8 cellular contexts compared by ENCODE assay signal in the genomic region with DNA sequence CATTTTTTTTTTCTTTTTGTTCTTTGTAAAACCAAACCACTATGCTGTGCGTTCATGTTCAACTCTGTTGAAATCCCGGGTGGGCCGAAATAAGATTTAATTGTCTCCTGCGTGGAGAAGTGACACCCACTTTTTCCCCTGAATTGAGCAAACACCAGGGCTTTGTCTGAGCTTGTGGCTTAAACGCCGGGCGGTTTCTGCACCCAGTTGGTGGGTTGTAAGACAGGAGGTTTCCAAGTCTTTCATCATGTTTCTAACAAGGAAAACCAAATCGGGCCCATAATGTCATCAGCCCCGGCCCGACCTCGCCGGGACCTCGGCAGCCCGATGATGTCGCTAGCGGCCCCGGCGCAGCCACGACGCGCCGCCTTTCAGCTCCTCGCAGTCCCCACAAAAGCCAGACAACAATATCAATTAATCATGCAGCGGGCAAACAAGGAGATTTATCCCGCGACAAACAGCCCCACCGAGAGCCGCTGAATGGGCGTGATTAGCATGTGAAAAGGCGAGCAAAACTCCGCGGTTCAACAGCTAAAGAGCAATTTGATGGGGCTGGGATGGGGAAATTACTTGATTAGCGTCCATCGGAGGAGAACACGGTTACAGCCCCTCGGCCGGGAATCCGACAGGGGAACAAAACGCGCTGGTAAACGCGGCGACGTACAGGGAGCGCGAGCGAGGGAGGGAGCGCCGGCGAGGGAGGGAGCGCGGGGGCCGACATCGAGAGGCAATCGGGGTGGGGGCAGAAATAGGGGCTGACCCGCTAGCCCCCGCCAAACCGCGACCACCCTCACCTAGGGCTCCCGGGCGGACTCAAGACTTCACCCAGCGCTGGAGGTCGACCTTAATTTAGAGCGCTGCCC. TPM values are rescaled to one million over a fixed set of nuclear protein-coding genes. Genes with fewer than 3 reads are reported as not detected.
DNase-seq lines count a peak whose midpoint lies in the region; ATAC-seq and TF ChIP-seq lines count a peak whose summit lies in the region.

No MANE protein-coding gene starts in this region.

- no peak for TF ChIP-seq RAD21 in liver (IDR thresholded peaks at IDR 0.05)

- no peaks in the 10 kb centered on the region for H3K9me3 ChIP-seq in liver (ENCODE audit: control insufficient read depth in 4 of 4, low read length in 3 of 4)

- H3K27ac ChIP-seq in liver (ENCODE audit: low read depth in 1 of 2, low read length in 2 of 2): no peak overlapping the region

- H3K9ac ChIP-seq in liver (ENCODE audit: low read depth in 1 of 2, low read length in 2 of 2): no peak overlapping the region

- DNase-seq in GM12864 (ENCODE audit: low read depth): no peak
- peak; percentile 40 for DNase-seq in NCI-H146 treated with DMSO at 0.1 percent for 48 hours (lab: John Stamatoyannopoulos, UW; ENCODE audit: unreplicated experiment)
- peak; percentile 50 for DNase-seq in superior temporal gyrus (ENCODE audit: extremely low spot score)
- no peak for DNase-seq in kidney tubule cell (ENCODE audit: low spot score)
- DNase-seq in NCI-H1048 (lab: John Stamatoyannopoulos, UW): no peak

- H3K4me1 Mint-ChIP-seq in activated naive CD8-positive, alpha-beta T cell (ENCODE audit: low read depth): peaks cover 37% of the 10 kb centered on the region

- peaks cover 55% of the 10 kb centered on the region for H3K27me3 Mint-ChIP-seq in activated naive CD8-positive, alpha-beta T cell

- peak overlapping the region; percentile 91 for H3K4me3 Mint-ChIP-seq in activated naive CD8-positive, alpha-beta T cell

- H3K4me3 ChIP-seq in GM12864 (ENCODE audit: low read depth, low read length) (peak overlapping the region; percentile 56), liver (ENCODE audit: low read depth in 1 of 3, low read length in 3 of 3) (peak overlapping the region in 2 of 3 donors; percentile 47 to 69)

- WGBS in liver: 5% methylated on average over 64 of the region's 64 CpGs

- H3K36me3 Mint-ChIP-seq in activated naive CD8-positive, alpha-beta T cell: no peaks in the 10 kb centered on the region

- H3K9me3 Mint-ChIP-seq in activated naive CD8-positive, alpha-beta T cell (ENCODE audit: low read depth): no peaks in the 10 kb centered on the region

- H3K27ac Mint-ChIP-seq in activated naive CD8-positive, alpha-beta T cell: peak overlapping the region; percentile 66

- TF ChIP-seq CTCF in GM12864 (IDR thresholded peaks at IDR 0.05; ENCODE audit: low read depth, low read length, missing control alignments) (no peak), liver (IDR thresholded peaks at IDR 0.05; ENCODE audit: low read depth, low read length, missing input control) (no peak)

- peaks cover 8 to 24% (median 16%) of the 10 kb centered on the region in 4 donors for H3K27me3 ChIP-seq in liver (ENCODE audit: control insufficient read depth in 4 of 4, insufficient read depth in 4 of 4, low read length in 3 of 4)

- peaks cover 9 to 34% (median 22%) of the 10 kb centered on the region in 4 donors for H3K4me1 ChIP-seq in liver (ENCODE audit: control insufficient read depth in 4 of 4, insufficient read depth in 4 of 4, low read length in 3 of 4)

- no peaks in the 10 kb centered on the region for H3K36me3 ChIP-seq in liver (ENCODE audit: control insufficient read depth in 4 of 4, insufficient read depth in 3 of 4, low read depth in 1 of 4, low read length in 3 of 4)

- ATAC-seq in HG02885 (IDR thresholded peaks at IDR 0.05; ENCODE audit: poor library complexity, unreplicated experiment): no peak

TF ChIP-seq in liver, 16 proteins besides CTCF, POLR2A, EP300 and RAD21:
- TF ChIP-seq, protein P1, sequence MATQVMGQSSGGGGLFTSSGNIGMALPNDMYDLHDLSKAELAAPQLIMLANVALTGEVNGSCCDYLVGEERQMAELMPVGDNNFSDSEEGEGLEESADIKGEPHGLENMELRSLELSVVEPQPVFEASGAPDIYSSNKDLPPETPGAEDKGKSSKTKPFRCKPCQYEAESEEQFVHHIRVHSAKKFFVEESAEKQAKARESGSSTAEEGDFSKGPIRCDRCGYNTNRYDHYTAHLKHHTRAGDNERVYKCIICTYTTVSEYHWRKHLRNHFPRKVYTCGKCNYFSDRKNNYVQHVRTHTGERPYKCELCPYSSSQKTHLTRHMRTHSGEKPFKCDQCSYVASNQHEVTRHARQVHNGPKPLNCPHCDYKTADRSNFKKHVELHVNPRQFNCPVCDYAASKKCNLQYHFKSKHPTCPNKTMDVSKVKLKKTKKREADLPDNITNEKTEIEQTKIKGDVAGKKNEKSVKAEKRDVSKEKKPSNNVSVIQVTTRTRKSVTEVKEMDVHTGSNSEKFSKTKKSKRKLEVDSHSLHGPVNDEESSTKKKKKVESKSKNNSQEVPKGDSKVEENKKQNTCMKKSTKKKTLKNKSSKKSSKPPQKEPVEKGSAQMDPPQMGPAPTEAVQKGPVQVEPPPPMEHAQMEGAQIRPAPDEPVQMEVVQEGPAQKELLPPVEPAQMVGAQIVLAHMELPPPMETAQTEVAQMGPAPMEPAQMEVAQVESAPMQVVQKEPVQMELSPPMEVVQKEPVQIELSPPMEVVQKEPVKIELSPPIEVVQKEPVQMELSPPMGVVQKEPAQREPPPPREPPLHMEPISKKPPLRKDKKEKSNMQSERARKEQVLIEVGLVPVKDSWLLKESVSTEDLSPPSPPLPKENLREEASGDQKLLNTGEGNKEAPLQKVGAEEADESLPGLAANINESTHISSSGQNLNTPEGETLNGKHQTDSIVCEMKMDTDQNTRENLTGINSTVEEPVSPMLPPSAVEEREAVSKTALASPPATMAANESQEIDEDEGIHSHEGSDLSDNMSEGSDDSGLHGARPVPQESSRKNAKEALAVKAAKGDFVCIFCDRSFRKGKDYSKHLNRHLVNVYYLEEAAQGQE (IDR thresholded peaks at IDR 0.05): no peak
- TF ChIP-seq FOXA2 (IDR thresholded peaks at IDR 0.05): no peak
- no peak for TF ChIP-seq EGR1 (IDR thresholded peaks at IDR 0.05; ENCODE audit: low read depth in 2 of 2)
- TF ChIP-seq ATF3 (IDR thresholded peaks at IDR 0.05): no peak
- no peak for TF ChIP-seq ZBTB33 (IDR thresholded peaks at IDR 0.05)
- TF ChIP-seq YY1 (IDR thresholded peaks at IDR 0.05): no peak
- TF ChIP-seq MAX (IDR thresholded peaks at IDR 0.05): no peak
- no peak for TF ChIP-seq TAF1 (conservative IDR thresholded peaks at IDR 0.05)
- TF ChIP-seq HNF4A (conservative IDR thresholded peaks at IDR 0.05): no peak
- no peak for TF ChIP-seq FOXA1 (IDR thresholded peaks at IDR 0.05)
- TF ChIP-seq NR2F2 (IDR thresholded peaks at IDR 0.05): no peak

RNA-seq across cellular contexts. Expression of gene LINC00237, which starts 5.3 kb away (rescaled TPM):
- not detected for total RNA-seq in liver
- not detected for polyA plus RNA-seq in liver

RNA-seq across cellular contexts. Expression of gene KIZ, which starts 25.1 kb away (rescaled TPM):
- 1 to 10 TPM; 4.7 to 9.5 TPM for total RNA-seq in liver
- polyA plus RNA-seq in liver: 1 to 10 TPM; 3.0 to 5.6 TPM

Comparison
In these comparisons a context has a peak if more than half of its experiments do, and no peak if none do; other contexts are left out.
1. DNase-seq: peak in NCI-H146 treated with DMSO at 0.1 percent for 48 hours (single experiment) and superior temporal gyrus (single experiment); none in GM12864 (single experiment), kidney tubule cell (single experiment) and NCI-H1048 (single experiment).